8 cellular contexts compared by ENCODE assay signal in genomic region chr6:105431226-105431625, GRCh38. TPM values are rescaled to one million over a fixed set of nuclear protein-coding genes. Genes with fewer than 3 reads are reported as not detected.
A peak's percentile ranks its signal among the peaks of the same experiment; 100 is the strongest.
DNase-seq lines count a peak whose midpoint lies in the region; ATAC-seq, FAIRE-seq and TF ChIP-seq lines count a peak whose summit lies in the region.

No MANE protein-coding gene starts in this region.

- H3K4me1 Mint-ChIP-seq in CD4-positive, alpha-beta T cell (ENCODE audit: low read depth): no peaks in the 10 kb centered on the region

- peak; percentile 73 for TF ChIP-seq CTCF in CD4-positive, alpha-beta T cell (IDR thresholded peaks at IDR 0.05)

- H3K27ac Mint-ChIP-seq in CD4-positive, alpha-beta T cell: no peak overlapping the region

- H3K9me3 Mint-ChIP-seq in CD4-positive, alpha-beta T cell: no peaks in the 10 kb centered on the region

- CTCF ChIA-PET in CD4-positive, alpha-beta T cell (lab: Charles Lee): interaction anchor here (0.6 to 1.3 kb wide), 5 partner anchors 10 to 908 kb away, joined by 3 read pairs; no protein-coding TSS in a partner anchor

- H3K9me3 ChIP-seq in CD4-positive, alpha-beta T cell (ENCODE audit: control insufficient read depth, low read length): no peaks in the 10 kb centered on the region

- POLR2A ChIA-PET in CD4-positive, alpha-beta T cell (lab: Charles Lee): no interaction called here

- H3K27me3 ChIP-seq in CD4-positive, alpha-beta T cell (ENCODE audit: control insufficient read depth, insufficient read depth, low read length): peaks cover 5% of the 10 kb centered on the region

- H3K27me3 Mint-ChIP-seq in CD4-positive, alpha-beta T cell: peaks cover 10% of the 10 kb centered on the region

- no peak for ATAC-seq in CD4-positive, alpha-beta T cell (ENCODE audit: poor library complexity)
- ATAC-seq in HG03571 (IDR thresholded peaks at IDR 0.05; ENCODE audit: unreplicated experiment): no peak

- no peaks in the 10 kb centered on the region for H3K36me3 Mint-ChIP-seq in CD4-positive, alpha-beta T cell (ENCODE audit: low read depth)

- peak; percentile 92 for FAIRE-seq in GM19239 (lab: Jason Lieb, UNC)

- intact Hi-C loops in CD4-positive, alpha-beta T cell (cut with DNase I, micrococcal nuclease): loop anchor here (1.0 to 5.0 kb wide), 5 partner anchors 302 to 871 kb away; no protein-coding TSS in a partner anchor

- DNase-seq in CD4-positive, alpha-beta T cell: no peak
- DNase-seq in GM19239 (ENCODE audit: insufficient read length, low spot score): no peak
- peak; percentile 10 for DNase-seq in NCI-H748 treated with DMSO at 0.1 percent for 48 hours (lab: John Stamatoyannopoulos, UW)
- DNase-seq in cerebellum (ENCODE audit: low spot score): peak; percentile 46
- peak; percentile 16 for DNase-seq in mucosa of gallbladder (ENCODE audit: low spot score)
- DNase-seq in NK-92 treated with Interleukin-12 subunit alpha and Interleukin-12 subunit beta, amount 100 ng/mL, for 24 hours (lab: John Stamatoyannopoulos, UW): no peak
- no peak for DNase-seq in NCI-H1048 (lab: John Stamatoyannopoulos, UW)

- H3K4me3 Mint-ChIP-seq in CD4-positive, alpha-beta T cell: no peak overlapping the region

- no peak overlapping the region for H3K27ac ChIP-seq in CD4-positive, alpha-beta T cell (ENCODE audit: low read depth, low read length)

RNA-seq across cellular contexts. Expression of gene PREP, which starts 28.3 kb away (rescaled TPM):
- 10 to 100 TPM; 14.9 to 15.6 TPM for total RNA-seq in CD4-positive, alpha-beta T cell
- 29.3 TPM for total RNA-seq in cerebellum
- 22.1 TPM for total RNA-seq in mucosa of gallbladder

Comparison
In these comparisons a context has a peak if more than half of its experiments do, and no peak if none do; other contexts are left out.
1. DNase-seq: peak in NCI-H748 treated with DMSO at 0.1 percent for 48 hours (single experiment), cerebellum (single experiment) and mucosa of gallbladder (single experiment); none in CD4-positive, alpha-beta T cell (0 of 10), GM19239 (single experiment), NK-92 treated with Interleukin-12 subunit alpha and Interleukin-12 subunit beta, amount 100 ng/mL, for 24 hours (single experiment) and NCI-H1048 (single experiment).